1 cellular context compared by ENCODE assay signal in genomic region chr11:76793834-76794291, GRCh38.
TF ChIP-seq lines count a peak whose summit lies in the region.

No MANE protein-coding gene starts in this region.

TF ChIP-seq in SK-N-SH, 30 proteins besides CTCF, POLR2A, EP300 and RAD21 (continued from another document):
- no peak for TF ChIP-seq ZBTB33 (IDR thresholded peaks at IDR 0.05; ENCODE audit: borderline replicate concordance, low read depth)
- TF ChIP-seq GATA2 (CRISPR knock-in tag; IDR thresholded peaks at IDR 0.05) = no peak
TF ChIP-seq in SK-N-SH: peak in this region for 0.
